8 cellular contexts compared by ENCODE assay signal in genomic region chr16:29112755-29113154, GRCh38.
A peak's percentile ranks its signal among the peaks of the same experiment; 100 is the strongest.
DNase-seq lines count a peak whose midpoint lies in the region; ATAC-seq and TF ChIP-seq lines count a peak whose summit lies in the region.
"Not testable (repeated sequence)": the region's sequence is repeated elsewhere in the genome, so short reads cannot be mapped to it uniquely, and the experiment has no call there.

No MANE protein-coding gene starts in this region.

- not testable (repeated sequence) for H3K4me2 ChIP-seq in SK-N-SH

- H3K4me3 ChIP-seq in AG04450 (ENCODE audit: low read depth, low read length); SK-N-SH (ENCODE audit: low read depth in 2 of 2, low read length in 1 of 2); choroid plexus epithelial cell (ENCODE audit: low read depth, low read length); cardiac muscle cell: not testable (repeated sequence)

- POLR2A ChIA-PET in AG04450 (lab: Yijun Ruan, JAX); SK-N-SH (lab: Yijun Ruan, JAX); naive thymus-derived CD8-positive, alpha-beta T cell (lab: Charles Lee): not testable (repeated sequence)

- H3K27me3 Mint-ChIP-seq in Calu3 (ENCODE audit: unreplicated experiment), result peaks cover 23% of the 10 kb centered on the region
- not testable (repeated sequence) for H3K27me3 Mint-ChIP-seq in activated T-helper 2 cell treated with anti-CD3 and anti-CD28 coated beads, Interferon-gamma antibody, Interleukin-2, Interleukin-4, amounts not matched to agents 10 μg/mL and 5 μg/mL and 100 μg/mL, durations not matched to agents 14 hours and 24 hours and 36 hours (ENCODE audit: low read depth); naive thymus-derived CD8-positive, alpha-beta T cell

- H3K4me1 ChIP-seq in SK-N-SH (ENCODE audit: control insufficient read depth in 1 of 2, insufficient read depth in 2 of 2, low read depth in 1 of 2, low read length in 1 of 2), result peaks cover 0 to 20% of the 10 kb centered on the region in 2 experiments; a peak in 1 of 4 replicates
- H3K4me1 ChIP-seq in cardiac muscle cell (ENCODE audit: low read depth), result not testable (repeated sequence)

- CTCF ChIA-PET in AG04450 (lab: Charles Lee); Calu3 (lab: Charles Lee); SK-N-SH (lab: Yijun Ruan, JAX): not testable (repeated sequence)

- TF ChIP-seq CTCF in AG04450 (IDR thresholded peaks at IDR 0.05; ENCODE audit: low read depth, low read length) (peak; percentile 19), Calu3 (IDR thresholded peaks at IDR 0.05; ENCODE audit: unreplicated experiment) (peak; percentile 31), SK-N-SH (IDR thresholded peaks at IDR 0.05) (peak; percentile 43), choroid plexus epithelial cell (conservative IDR thresholded peaks at IDR 0.05; ENCODE audit: low read depth, low read length) (peak; percentile 41), cardiac muscle cell (IDR thresholded peaks at IDR 0.05; ENCODE audit: low read depth, low read length) (peak; percentile 20)

- not testable (repeated sequence) for H3K27me3 ChIP-seq in AG04450 (ENCODE audit: control insufficient read depth, insufficient read depth, low read length); SK-N-SH (ENCODE audit: insufficient read depth); cardiac muscle cell

- H4K20me1 ChIP-seq in SK-N-SH (ENCODE audit: insufficient read depth), result not testable (repeated sequence)

- not testable (repeated sequence) for H2AFZ ChIP-seq in SK-N-SH (ENCODE audit: low read depth)

- not testable (repeated sequence) for H3K9me3 ChIP-seq in AG04450 (ENCODE audit: control insufficient read depth, insufficient read depth, low read length); SK-N-SH; cardiac muscle cell (ENCODE audit: low read depth)

- TF ChIP-seq RAD21 in SK-N-SH (IDR thresholded peaks at IDR 0.05; ENCODE audit: low read length), result not testable (repeated sequence)

- H3K27ac Mint-ChIP-seq in Calu3 (ENCODE audit: unreplicated experiment), result not testable (repeated sequence)
- peak overlapping the region; percentile 22 for H3K27ac Mint-ChIP-seq in activated T-helper 2 cell treated with anti-CD3 and anti-CD28 coated beads, Interferon-gamma antibody, Interleukin-2, Interleukin-4, amounts not matched to agents 10 μg/mL and 5 μg/mL and 100 μg/mL, durations not matched to agents 14 hours and 24 hours and 36 hours
- peak overlapping the region; percentile 21 to 91 (median 82) for H3K27ac Mint-ChIP-seq in naive thymus-derived CD8-positive, alpha-beta T cell
- H3K27ac Mint-ChIP-seq in stimulated activated effector memory CD8-positive, alpha-beta T cell treated with anti-CD3 and anti-CD28 coated beads, Interleukin-12 subunit alpha, Interleukin-12 subunit beta, amount 100 ng/mL, for 72 hours, result peak overlapping the region; percentile 73

- not testable (repeated sequence) for DNase-seq in AG04450 (ENCODE audit: low read depth, low spot score); Calu3; SK-N-SH; activated T-helper 2 cell treated with anti-CD3 and anti-CD28 coated beads, Interferon-gamma antibody, Interleukin-2, Interleukin-4, amounts not matched to agents 10 μg/mL and 5 μg/mL and 100 μg/mL, durations not matched to agents 14 hours and 24 hours and 36 hours (ENCODE audit: low spot score); cardiac muscle cell (ENCODE audit: low read depth in 1 of 2, low spot score in 1 of 2); naive thymus-derived CD8-positive, alpha-beta T cell; stimulated activated effector memory CD8-positive, alpha-beta T cell treated with anti-CD3 and anti-CD28 coated beads, Interleukin-12 subunit alpha, Interleukin-12 subunit beta, amount 100 ng/mL, for 72 hours (ENCODE audit: low spot score in 2 of 2)
- peak; percentile 18 for DNase-seq in choroid plexus epithelial cell (ENCODE audit: low read depth)

- not testable (repeated sequence) for BruUV-seq in Calu3 (replicated peaks; lab: Mats Ljungman, UMichigan)

- not testable (repeated sequence) for TF ChIP-seq EP300 in SK-N-SH (IDR thresholded peaks at IDR 0.05; ENCODE audit: borderline replicate concordance in 1 of 2, low read depth in 1 of 2, low read length in 1 of 2)

- not testable (repeated sequence) for H3K9me3 Mint-ChIP-seq in Calu3 (ENCODE audit: low read depth, unreplicated experiment); activated T-helper 2 cell treated with anti-CD3 and anti-CD28 coated beads, Interferon-gamma antibody, Interleukin-2, Interleukin-4, amounts not matched to agents 10 μg/mL and 5 μg/mL and 100 μg/mL, durations not matched to agents 14 hours and 24 hours and 36 hours; naive thymus-derived CD8-positive, alpha-beta T cell; stimulated activated effector memory CD8-positive, alpha-beta T cell treated with anti-CD3 and anti-CD28 coated beads, Interleukin-12 subunit alpha, Interleukin-12 subunit beta, amount 100 ng/mL, for 72 hours

- not testable (repeated sequence) for H3K27ac ChIP-seq in AG04450 (ENCODE audit: low read depth, low read length); SK-N-SH (ENCODE audit: low read depth in 2 of 2, low read length in 1 of 2); cardiac muscle cell

- H3K9me2 ChIP-seq in SK-N-SH, result not testable (repeated sequence)

- not testable (repeated sequence) for H3K36me3 Mint-ChIP-seq in Calu3 (ENCODE audit: insufficient read depth, unreplicated experiment)
- H3K36me3 Mint-ChIP-seq in activated T-helper 2 cell treated with anti-CD3 and anti-CD28 coated beads, Interferon-gamma antibody, Interleukin-2, Interleukin-4, amounts not matched to agents 10 μg/mL and 5 μg/mL and 100 μg/mL, durations not matched to agents 14 hours and 24 hours and 36 hours (ENCODE audit: low read depth), result peaks cover 58% of the 10 kb centered on the region
- peaks cover 0 to 48% (median 9%) of the 10 kb centered on the region in 3 donors for H3K36me3 Mint-ChIP-seq in naive thymus-derived CD8-positive, alpha-beta T cell
- peaks cover 89% of the 10 kb centered on the region for H3K36me3 Mint-ChIP-seq in stimulated activated effector memory CD8-positive, alpha-beta T cell treated with anti-CD3 and anti-CD28 coated beads, Interleukin-12 subunit alpha, Interleukin-12 subunit beta, amount 100 ng/mL, for 72 hours

- 97% methylated on average over 3 of the region's 3 CpGs for WGBS in SK-N-SH (ENCODE audit: low lambda C conversion rate)

- not testable (repeated sequence) for H3K4me3 Mint-ChIP-seq in Calu3 (ENCODE audit: low read depth, unreplicated experiment); activated T-helper 2 cell treated with anti-CD3 and anti-CD28 coated beads, Interferon-gamma antibody, Interleukin-2, Interleukin-4, amounts not matched to agents 10 μg/mL and 5 μg/mL and 100 μg/mL, durations not matched to agents 14 hours and 24 hours and 36 hours (ENCODE audit: low read depth)
- peak overlapping the region in 1 of 10 donors; percentile 61 for H3K4me3 Mint-ChIP-seq in naive thymus-derived CD8-positive, alpha-beta T cell
- peak overlapping the region; percentile 20 for H3K4me3 Mint-ChIP-seq in stimulated activated effector memory CD8-positive, alpha-beta T cell treated with anti-CD3 and anti-CD28 coated beads, Interleukin-12 subunit alpha, Interleukin-12 subunit beta, amount 100 ng/mL, for 72 hours

- not testable (repeated sequence) for H3F3A ChIP-seq in SK-N-SH (replicated peaks; ENCODE audit: insufficient read depth)

- H3K9ac ChIP-seq in SK-N-SH, result not testable (repeated sequence)

- peaks cover 13% of the 10 kb centered on the region for H3K4me1 Mint-ChIP-seq in Calu3 (ENCODE audit: low read depth, unreplicated experiment)
- H3K4me1 Mint-ChIP-seq in activated T-helper 2 cell treated with anti-CD3 and anti-CD28 coated beads, Interferon-gamma antibody, Interleukin-2, Interleukin-4, amounts not matched to agents 10 μg/mL and 5 μg/mL and 100 μg/mL, durations not matched to agents 14 hours and 24 hours and 36 hours (ENCODE audit: low read depth), result peaks cover 47% of the 10 kb centered on the region
- peaks cover 10 to 69% (median 22%) of the 10 kb centered on the region in 4 donors for H3K4me1 Mint-ChIP-seq in naive thymus-derived CD8-positive, alpha-beta T cell
- H3K4me1 Mint-ChIP-seq in stimulated activated effector memory CD8-positive, alpha-beta T cell treated with anti-CD3 and anti-CD28 coated beads, Interleukin-12 subunit alpha, Interleukin-12 subunit beta, amount 100 ng/mL, for 72 hours, result peaks cover 67% of the 10 kb centered on the region

- H3K36me3 ChIP-seq in SK-N-SH (replicated peaks in 1 of 2; ENCODE audit: control insufficient read depth in 1 of 2, insufficient read depth in 2 of 2, low read length in 1 of 2); cardiac muscle cell: not testable (repeated sequence)

- intact Hi-C loops in Calu3 (cut with micrococcal nuclease; ENCODE audit: unreplicated experiment), result loop anchor here (10.0 kb wide), 1 partner anchor 202 kb away; no protein-coding TSS in a partner anchor
- intact Hi-C loops in activated T-helper 2 cell treated with anti-CD3 and anti-CD28 coated beads, Interferon-gamma antibody, Interleukin-2, Interleukin-4, amounts not matched to agents 10 μg/mL and 5 μg/mL and 100 μg/mL, durations not matched to agents 14 hours and 24 hours and 36 hours (cut with micrococcal nuclease), result not testable (repeated sequence)

- H3K79me2 ChIP-seq in SK-N-SH (ENCODE audit: insufficient read depth), result not testable (repeated sequence)

- not testable (repeated sequence) for ATAC-seq in naive thymus-derived CD8-positive, alpha-beta T cell; stimulated activated effector memory CD8-positive, alpha-beta T cell treated with anti-CD3 and anti-CD28 coated beads, Interleukin-12 subunit alpha, Interleukin-12 subunit beta, amount 100 ng/mL, for 72 hours
